In the genomic region with DNA sequence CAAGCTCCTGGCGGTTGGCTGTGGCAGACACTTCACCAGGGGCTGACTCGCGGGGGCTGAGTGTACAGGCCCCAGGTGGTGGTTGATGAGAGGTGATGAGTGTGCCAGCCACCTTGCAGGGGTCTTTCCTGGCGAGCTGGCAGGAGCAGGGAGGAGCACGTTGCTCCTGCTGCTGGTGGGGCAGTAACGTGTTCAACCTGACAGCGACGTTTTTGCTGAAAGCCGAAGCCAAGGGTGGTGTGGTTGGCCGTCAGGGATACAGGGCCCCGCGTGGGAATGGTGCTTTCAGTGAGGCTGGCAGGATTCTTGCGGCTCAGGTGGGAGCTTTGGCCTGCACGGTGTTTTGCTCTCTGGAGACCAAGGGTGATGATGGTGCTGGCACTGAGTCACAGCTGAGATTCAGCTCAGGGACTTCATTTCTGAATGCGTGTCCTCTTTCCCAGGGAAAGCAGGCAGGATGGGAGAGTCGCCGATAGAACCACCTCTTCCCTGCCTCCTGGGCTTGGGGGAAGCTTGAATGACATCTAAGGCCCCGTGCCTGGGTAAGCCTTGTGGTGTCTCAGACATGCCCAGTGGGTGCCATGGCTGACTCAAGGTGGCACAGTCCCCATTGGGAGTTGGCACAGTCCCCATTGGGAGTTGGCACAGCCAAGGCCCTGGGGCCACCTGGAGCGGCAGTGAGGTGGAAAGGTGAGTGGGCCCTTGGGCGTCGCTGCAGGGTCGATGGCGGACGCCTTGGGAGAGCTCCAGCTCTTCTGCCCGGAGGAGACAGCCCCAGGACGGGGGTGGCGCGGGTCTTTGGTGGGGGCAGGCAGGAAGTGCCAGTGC, we compare ENCODE assay signal across 8 cellular contexts. TPM values are rescaled to one million over a fixed set of nuclear protein-coding genes. Genes with fewer than 3 reads are reported as not detected.
DNase-seq lines count a peak whose midpoint lies in the region; ATAC-seq and TF ChIP-seq lines count a peak whose summit lies in the region.

No MANE protein-coding gene starts in this region.

- WGBS in esophagus squamous epithelium, 2 donors: 29 to 45% methylated on average over 8 to 18 of the region's 28 CpGs

- H3K27me3 ChIP-seq in esophagus squamous epithelium: no peaks in the 10 kb centered on the region
- no peaks in the 10 kb centered on the region for H3K27me3 ChIP-seq in neutrophil

- peak overlapping the region in 2 of 4 donors; percentile 18 to 50 for H3K4me3 ChIP-seq in esophagus squamous epithelium
- no peak overlapping the region for H3K4me3 ChIP-seq in neutrophil (ENCODE audit: low read depth in 1 of 2, low read length in 1 of 2)

- peaks cover 57 to 78% (median 57%) of the 10 kb centered on the region in 3 donors for H3K4me1 ChIP-seq in esophagus squamous epithelium
- peaks cover 8 to 10% of the 10 kb centered on the region in 2 experiments for H3K4me1 ChIP-seq in neutrophil (ENCODE audit: control insufficient read depth in 1 of 2, insufficient read depth in 1 of 2, low read depth in 1 of 2, low read length in 1 of 2)

- H3K27ac Mint-ChIP-seq in WTC11: peak overlapping the region; percentile 98

- H3K27ac ChIP-seq in C4-2B (peak overlapping the region; percentile 99), esophagus squamous epithelium (peak overlapping the region; percentile 85 to 98 (median 93)), neutrophil (peak overlapping the region; percentile 53)

- peaks cover 54% of the 10 kb centered on the region for H3K4me1 Mint-ChIP-seq in WTC11

- POLR2A ChIA-PET in WTC11 (lab: Charles Lee): interaction anchor here (1.0 kb wide), 1 partner anchor 36 kb away, joined by 3 read pairs; no protein-coding TSS in a partner anchor

- ATAC-seq in WTC11 (no peak), left lobe of liver (no peak), GM21825 (IDR thresholded peaks at IDR 0.05; ENCODE audit: unreplicated experiment) (no peak)

- no peak for TF ChIP-seq CTCF in C4-2B (conservative IDR thresholded peaks at IDR 0.05)
- TF ChIP-seq CTCF in WTC11 (IDR thresholded peaks at IDR 0.05): no peak
- TF ChIP-seq CTCF in esophagus squamous epithelium (IDR thresholded peaks at IDR 0.05): no peak
- TF ChIP-seq CTCF in neutrophil (IDR thresholded peaks at IDR 0.05): no peak

- CTCF ChIA-PET in WTC11 (lab: Charles Lee): interaction anchor here (0.6 to 1.5 kb wide), 5 partner anchors 19 to 186 kb away, joined by 3 to 4 read pairs (median 3); no protein-coding TSS in a partner anchor

- H3K27me3 Mint-ChIP-seq in WTC11 (ENCODE audit: low read depth): no peaks in the 10 kb centered on the region

- peaks cover 39% of the 10 kb centered on the region for H3K36me3 Mint-ChIP-seq in WTC11

- no peak for TF ChIP-seq POLR2A in esophagus squamous epithelium (IDR thresholded peaks at IDR 0.05)

- no peak for DNase-seq in WTC11 (ENCODE audit: low spot score)
- no peak for DNase-seq in esophagus squamous epithelium (lab: John Stamatoyannopoulos, UW)
- DNase-seq in NCI-H1092 treated with DMSO at 0.1 percent for 48 hours (lab: John Stamatoyannopoulos, UW): no peak
- no peak for DNase-seq in left lobe of liver (ENCODE audit: low spot score)
- DNase-seq in NCI-H1694 (lab: John Stamatoyannopoulos, UW): no peak

- peaks cover 16 to 63% (median 18%) of the 10 kb centered on the region in 3 donors for H3K36me3 ChIP-seq in esophagus squamous epithelium
- peaks cover 51% of the 10 kb centered on the region for H3K36me3 ChIP-seq in neutrophil

- peak overlapping the region; percentile 54 for H3K4me3 Mint-ChIP-seq in WTC11

- intact Hi-C loops in esophagus squamous epithelium (cut with DNase I): no loop called here

- no peaks in the 10 kb centered on the region for H3K9me3 Mint-ChIP-seq in WTC11

- H3K9me3 ChIP-seq in esophagus squamous epithelium: no peaks in the 10 kb centered on the region
- no peaks in the 10 kb centered on the region for H3K9me3 ChIP-seq in neutrophil

TF ChIP-seq in WTC11, 78 proteins besides CTCF, POLR2A, EP300 and RAD21 (continues in another document):
- TF ChIP-seq ZNF219 (CRISPR knock-in tag; IDR thresholded peaks at IDR 0.05; ENCODE audit: borderline replicate concordance) (no peak), FOXJ3 (CRISPR knock-in tag; IDR thresholded peaks at IDR 0.05; ENCODE audit: borderline replicate concordance) (no peak), KAT7 (CRISPR knock-in tag; IDR thresholded peaks at IDR 0.05; ENCODE audit: borderline replicate concordance) (no peak), TEAD1 (CRISPR knock-in tag; IDR thresholded peaks at IDR 0.05) (no peak), ELF4 (CRISPR knock-in tag; IDR thresholded peaks at IDR 0.05; ENCODE audit: low read depth) (no peak), CREM (CRISPR knock-in tag; IDR thresholded peaks at IDR 0.05) (no peak), GRHL2 (CRISPR knock-in tag; IDR thresholded peaks at IDR 0.05; ENCODE audit: insufficient replicate concordance, severe bottlenecking) (no peak), JUN (CRISPR knock-in tag; IDR thresholded peaks at IDR 0.05) (no peak), CDX4 (CRISPR knock-in tag; IDR thresholded peaks at IDR 0.05; ENCODE audit: borderline replicate concordance) (no peak), SMAD4 (CRISPR knock-in tag; IDR thresholded peaks at IDR 0.05) (no peak), TP53 (CRISPR knock-in tag; IDR thresholded peaks at IDR 0.05) (no peak), MYBL2 (CRISPR knock-in tag; IDR thresholded peaks at IDR 0.05) (no peak), ZNF138 (CRISPR knock-in tag; conservative IDR thresholded peaks at IDR 0.05) (no peak)
- TF ChIP-seq, protein P1, sequence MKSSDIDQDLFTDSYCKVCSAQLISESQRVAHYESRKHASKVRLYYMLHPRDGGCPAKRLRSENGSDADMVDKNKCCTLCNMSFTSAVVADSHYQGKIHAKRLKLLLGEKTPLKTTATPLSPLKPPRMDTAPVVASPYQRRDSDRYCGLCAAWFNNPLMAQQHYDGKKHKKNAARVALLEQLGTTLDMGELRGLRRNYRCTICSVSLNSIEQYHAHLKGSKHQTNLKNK (CRISPR knock-in tag; IDR thresholded peaks at IDR 0.05): no peak
- TF ChIP-seq, protein P2, sequence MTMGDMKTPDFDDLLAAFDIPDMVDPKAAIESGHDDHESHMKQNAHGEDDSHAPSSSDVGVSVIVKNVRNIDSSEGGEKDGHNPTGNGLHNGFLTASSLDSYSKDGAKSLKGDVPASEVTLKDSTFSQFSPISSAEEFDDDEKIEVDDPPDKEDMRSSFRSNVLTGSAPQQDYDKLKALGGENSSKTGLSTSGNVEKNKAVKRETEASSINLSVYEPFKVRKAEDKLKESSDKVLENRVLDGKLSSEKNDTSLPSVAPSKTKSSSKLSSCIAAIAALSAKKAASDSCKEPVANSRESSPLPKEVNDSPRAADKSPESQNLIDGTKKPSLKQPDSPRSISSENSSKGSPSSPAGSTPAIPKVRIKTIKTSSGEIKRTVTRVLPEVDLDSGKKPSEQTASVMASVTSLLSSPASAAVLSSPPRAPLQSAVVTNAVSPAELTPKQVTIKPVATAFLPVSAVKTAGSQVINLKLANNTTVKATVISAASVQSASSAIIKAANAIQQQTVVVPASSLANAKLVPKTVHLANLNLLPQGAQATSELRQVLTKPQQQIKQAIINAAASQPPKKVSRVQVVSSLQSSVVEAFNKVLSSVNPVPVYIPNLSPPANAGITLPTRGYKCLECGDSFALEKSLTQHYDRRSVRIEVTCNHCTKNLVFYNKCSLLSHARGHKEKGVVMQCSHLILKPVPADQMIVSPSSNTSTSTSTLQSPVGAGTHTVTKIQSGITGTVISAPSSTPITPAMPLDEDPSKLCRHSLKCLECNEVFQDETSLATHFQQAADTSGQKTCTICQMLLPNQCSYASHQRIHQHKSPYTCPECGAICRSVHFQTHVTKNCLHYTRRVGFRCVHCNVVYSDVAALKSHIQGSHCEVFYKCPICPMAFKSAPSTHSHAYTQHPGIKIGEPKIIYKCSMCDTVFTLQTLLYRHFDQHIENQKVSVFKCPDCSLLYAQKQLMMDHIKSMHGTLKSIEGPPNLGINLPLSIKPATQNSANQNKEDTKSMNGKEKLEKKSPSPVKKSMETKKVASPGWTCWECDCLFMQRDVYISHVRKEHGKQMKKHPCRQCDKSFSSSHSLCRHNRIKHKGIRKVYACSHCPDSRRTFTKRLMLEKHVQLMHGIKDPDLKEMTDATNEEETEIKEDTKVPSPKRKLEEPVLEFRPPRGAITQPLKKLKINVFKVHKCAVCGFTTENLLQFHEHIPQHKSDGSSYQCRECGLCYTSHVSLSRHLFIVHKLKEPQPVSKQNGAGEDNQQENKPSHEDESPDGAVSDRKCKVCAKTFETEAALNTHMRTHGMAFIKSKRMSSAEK (CRISPR knock-in tag; IDR thresholded peaks at IDR 0.05; ENCODE audit: borderline replicate concordance): no peak
- TF ChIP-seq, protein P3, sequence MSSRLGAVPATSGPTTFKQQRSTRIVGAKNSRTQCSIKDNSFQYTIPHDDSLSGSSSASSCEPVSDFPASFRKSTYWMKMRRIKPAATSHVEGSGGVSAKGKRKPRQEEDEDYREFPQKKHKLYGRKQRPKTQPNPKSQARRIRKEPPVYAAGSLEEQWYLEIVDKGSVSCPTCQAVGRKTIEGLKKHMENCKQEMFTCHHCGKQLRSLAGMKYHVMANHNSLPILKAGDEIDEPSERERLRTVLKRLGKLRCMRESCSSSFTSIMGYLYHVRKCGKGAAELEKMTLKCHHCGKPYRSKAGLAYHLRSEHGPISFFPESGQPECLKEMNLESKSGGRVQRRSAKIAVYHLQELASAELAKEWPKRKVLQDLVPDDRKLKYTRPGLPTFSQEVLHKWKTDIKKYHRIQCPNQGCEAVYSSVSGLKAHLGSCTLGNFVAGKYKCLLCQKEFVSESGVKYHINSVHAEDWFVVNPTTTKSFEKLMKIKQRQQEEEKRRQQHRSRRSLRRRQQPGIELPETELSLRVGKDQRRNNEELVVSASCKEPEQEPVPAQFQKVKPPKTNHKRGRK (CRISPR knock-in tag; IDR thresholded peaks at IDR 0.05; ENCODE audit: borderline replicate concordance): no peak

RNA-seq across cellular contexts. Expression of gene DAZAP1, which starts 8.8 kb away (rescaled TPM):
- total RNA-seq in WTC11 (2021) (338 to 360 TPM (median 339 TPM) in 3 replicates), esophagus squamous epithelium (10 to 100 TPM; 60.2 to 76.0 (median 69.0) TPM), left lobe of liver (48.1 TPM)

RNA-seq across cellular contexts. Expression of gene GAMT, which starts 14.9 kb away (rescaled TPM):
- total RNA-seq in WTC11 (2021) (27.7 to 33.6 TPM (median 28.9 TPM) in 3 replicates), esophagus squamous epithelium (10 to 100 TPM in 3 of 4 donors, 1 to 10 TPM in 1; 2.4 to 40.0 (median 13.1) TPM), left lobe of liver (214 TPM)

RNA-seq across cellular contexts. Expression of gene RPS15, which starts 22.0 kb away (rescaled TPM):
- 1,932 to 2,169 TPM (median 2,158 TPM) in 3 replicates for total RNA-seq in WTC11 (2021)
- 1,000 to 10,000 TPM; 2,502 to 3,774 (median 3,129) TPM for total RNA-seq in esophagus squamous epithelium
- 410 TPM for total RNA-seq in left lobe of liver

RNA-seq across cellular contexts. Expression of gene NDUFS7, which starts 32.5 kb away (rescaled TPM):
- 136 to 149 TPM (median 139 TPM) in 3 replicates for total RNA-seq in WTC11 (2021)
- total RNA-seq in esophagus squamous epithelium: 100 to 1,000 TPM; 124 to 191 (median 165) TPM
- 105 TPM for total RNA-seq in left lobe of liver

RNA-seq across cellular contexts. Expression of gene APC2, which starts 33.7 kb away (rescaled TPM):
- total RNA-seq in WTC11 (2021): 1.0 to 1.4 TPM (median 1.1 TPM) in 3 replicates
- total RNA-seq in esophagus squamous epithelium: under 1 TPM in 1 of 4 donors, not detected in 3; under 0.01 TPM
- 0.13 TPM for total RNA-seq in left lobe of liver
